ENCODE assay signal across 14 cellular contexts in the genomic region with DNA sequence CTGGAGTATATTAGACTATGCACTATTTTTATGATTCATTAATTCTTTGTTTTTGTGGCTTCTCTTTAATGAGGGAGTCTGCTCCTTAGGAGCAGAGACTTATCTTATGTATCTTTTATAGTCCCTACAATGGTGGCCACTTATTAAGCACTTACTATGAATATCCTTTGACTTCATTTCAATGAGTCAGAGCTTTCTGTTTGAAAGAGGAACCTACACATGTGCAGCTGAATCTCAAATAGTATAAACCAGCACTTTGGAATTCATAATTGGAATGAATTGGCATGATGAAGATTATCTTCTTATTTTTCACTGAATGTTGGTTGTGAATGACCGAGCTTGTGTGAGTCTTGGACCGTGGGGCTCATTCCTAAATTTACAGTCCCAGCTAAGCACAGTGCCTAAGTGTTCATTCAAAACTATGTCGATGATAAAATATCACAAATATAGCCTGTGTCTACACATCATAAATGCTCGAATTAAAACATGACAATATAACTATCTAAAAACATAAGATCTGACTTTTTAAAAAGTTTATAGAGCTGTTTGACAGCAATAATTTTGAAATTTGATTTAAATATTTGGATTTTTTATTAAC. TPM values are rescaled to one million over a fixed set of nuclear protein-coding genes. Genes with fewer than 3 reads are reported as not detected.
"Had no signal": no experiment of that assay in that cellular context is flagged by ENCODE, and none has a peak within 500 bp of the region (broad histone marks: within the 10 kb centered on the region; RNA-seq: fewer than 3 reads in every experiment).

No MANE protein-coding gene starts in this region.

- DNase-seq: colonic mucosa; dermis blood vessel endothelial cell; esophagus squamous epithelium; heart left ventricle; hippocampal formation; kidney glomerular epithelial cell; mesendoderm; naive thymus-derived CD4-positive, alpha-beta T cell; nephron progenitor cell; stimulated activated naive CD4-positive, alpha-beta T cell; stomach; substantia nigra had no signal

- FAIRE-seq: frontal cortex had no signal

- ATAC-seq: heart left ventricle; naive thymus-derived CD4-positive, alpha-beta T cell; sciatic nerve had no signal

RNA-seq across cellular contexts. Expression of gene NPAS3, which starts 30.1 kb away (rescaled TPM):
- total RNA-seq: dermis blood vessel endothelial cell; naive thymus-derived CD4-positive, alpha-beta T cell had no signal
